In genomic region chr2:201208563-201209252, GRCh38 we compare ENCODE assay signal across 11 cellular contexts. TPM values are rescaled to one million over a fixed set of nuclear protein-coding genes. Genes with fewer than 3 reads are reported as not detected.
A peak's percentile ranks its signal among the peaks of the same experiment; 100 is the strongest.
DNase-seq lines count a peak whose midpoint lies in the region; ATAC-seq and TF ChIP-seq lines count a peak whose summit lies in the region.
"Had no signal": no experiment of that assay in that cellular context is flagged by ENCODE, and none has a peak within 500 bp of the region (broad histone marks: within the 10 kb centered on the region; RNA-seq: fewer than 3 reads in every experiment).

No MANE protein-coding gene starts in this region.

- H3K27me3 ChIP-seq in testis = no peaks in the 10 kb centered on the region
- H3K27me3 ChIP-seq: cardiac muscle cell had no signal

- H3K4me3 ChIP-seq in testis = no peak overlapping the region
- H3K4me3 ChIP-seq: cardiac muscle cell had no signal

- no peak for TF ChIP-seq CTCF in testis (IDR thresholded peaks at IDR 0.05)
- TF ChIP-seq CTCF in GM10248 (IDR thresholded peaks at IDR 0.05; ENCODE audit: control extremely low read depth, extremely low read depth, low read depth, missing control alignments) = no peak

- peak; percentile 82 for ATAC-seq in GM18499 (IDR thresholded peaks at IDR 0.05; ENCODE audit: insufficient read depth, unreplicated experiment)
- peak; percentile 79 for ATAC-seq in GM21529 (IDR thresholded peaks at IDR 0.05; ENCODE audit: unreplicated experiment)
- ATAC-seq in HG03469 (IDR thresholded peaks at IDR 0.05; ENCODE audit: unreplicated experiment) = peak; percentile 45

- WGBS in testis, 2 donors = 88 to 93% methylated on average over 12 of the region's 12 CpGs

- H3K27ac ChIP-seq in testis = no peak overlapping the region
- H3K27ac ChIP-seq: cardiac muscle cell had no signal

- DNase-seq in germinal center (ENCODE audit: low spot score) (peak; percentile 62), testis (no peak), GM10248 (ENCODE audit: extremely low spot score) (no peak), NCI-H146 (lab: John Stamatoyannopoulos, UW) (no peak)
- no peak for DNase-seq in activated CD4-positive, alpha-beta T cell treated with anti-CD3 and anti-CD28 coated beads, Interleukin-2, amount 50 U/mL, for 48 hours
- DNase-seq: DND-41, kidney glomerular epithelial cell had no signal

- CTCF ChIA-PET in GM10248 (lab: Yijun Ruan, JAX) = interaction anchor here (1.1 to 5.6 kb wide), 2 partner anchors 24 to 25 kb away, joined by 3 to 36 read pairs; partner anchors contain the start of gene CASP10

- H3K36me3 ChIP-seq in testis (ENCODE audit: low read depth, missing control alignments) = no peaks in the 10 kb centered on the region
- H3K36me3 ChIP-seq: cardiac muscle cell had no signal

- POLR2A ChIA-PET in GM10248 (lab: Yijun Ruan, JAX) = no interaction called here

- intact Hi-C loops in testis (cut with DNase I; ENCODE audit: low total_unique reads) = no loop called here

- H3K9me3 ChIP-seq in testis = no peaks in the 10 kb centered on the region

- no peak for TF ChIP-seq POLR2A in testis (IDR thresholded peaks at IDR 0.05)

- H3K4me1 ChIP-seq in testis = no peaks in the 10 kb centered on the region

RNA-seq across cellular contexts. Expression of gene CASP10, which starts 25.8 kb away (rescaled TPM):
- 10 to 100 TPM in 1 of 2 donors, 1 to 10 TPM in 1; 5.2 to 10.4 TPM for total RNA-seq in testis
- polyA plus RNA-seq in testis (ENCODE audit: insufficient read depth, low read depth, low replicate concordance) = 2.4 TPM

RNA-seq across cellular contexts. Expression of gene CASP8, which starts 51.6 kb away (rescaled TPM):
- total RNA-seq in testis = 10 to 100 TPM in 1 of 2 donors, 1 to 10 TPM in 1; 7.4 to 12.5 TPM
- 9.1 TPM for polyA plus RNA-seq in testis (ENCODE audit: insufficient read depth, low read depth, low replicate concordance)
